22 cellular contexts compared by ENCODE assay signal in the genomic region with DNA sequence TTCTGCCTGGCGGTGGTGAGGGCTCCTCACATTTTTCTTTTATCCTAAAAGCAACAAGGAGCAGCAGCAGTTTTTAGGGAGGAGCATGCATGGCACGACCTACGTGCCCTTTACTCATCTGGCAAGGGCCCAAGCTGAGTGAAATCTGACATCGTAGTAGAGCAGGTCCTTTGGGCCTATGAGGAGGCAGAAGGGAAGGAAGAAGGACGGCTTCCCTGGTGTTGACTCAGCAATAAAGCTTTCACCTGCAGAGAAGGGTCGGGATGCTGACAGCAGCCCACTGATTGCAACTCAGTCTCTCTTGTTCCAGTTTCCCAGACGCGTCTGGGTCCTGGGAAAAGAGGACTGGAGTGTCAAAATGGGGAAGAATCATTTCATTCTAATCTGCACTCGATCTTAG.
"Had no signal": no experiment of that assay in that cellular context is flagged by ENCODE, and none has a peak within 500 bp of the region (broad histone marks: within the 10 kb centered on the region; RNA-seq: fewer than 3 reads in every experiment).

No MANE protein-coding gene starts in this region.

- H3K27ac Mint-ChIP-seq: activated CD4-positive, alpha-beta memory T cell treated with anti-CD3 and anti-CD28 coated beads, Interleukin-2, amount 10 ng/mL, durations not matched to agents 7 days and 5 days; activated CD4-positive, alpha-beta T cell treated with anti-CD3 and anti-CD28 coated beads, Interleukin-2, amount 10 ng/mL, durations not matched to agents 24 days and 14 days; activated CD8-positive, alpha-beta memory T cell treated with anti-CD3 and anti-CD28 coated beads, Interleukin-2, amount 10 ng/mL, durations not matched to agents 7 days and 5 days; activated naive CD8-positive, alpha-beta T cell treated with anti-CD3 and anti-CD28 coated beads, Interleukin-2, amount 50 U/mL, for 24 hours had no signal

- H3K4me3 ChIP-seq: hepatocyte, psoas muscle, right atrium auricular region, upper lobe of left lung had no signal

- H3K27me3 ChIP-seq: brain microvascular endothelial cell, hepatocyte, right atrium auricular region, upper lobe of left lung had no signal

- H2AFZ ChIP-seq: hepatocyte had no signal

- H3K9me3 Mint-ChIP-seq: activated CD4-positive, alpha-beta memory T cell treated with anti-CD3 and anti-CD28 coated beads, Interleukin-2, amount 10 ng/mL, durations not matched to agents 7 days and 5 days; activated CD4-positive, alpha-beta T cell treated with anti-CD3 and anti-CD28 coated beads, Interleukin-2, amount 10 ng/mL, durations not matched to agents 24 days and 14 days; activated naive CD8-positive, alpha-beta T cell treated with anti-CD3 and anti-CD28 coated beads, Interleukin-2, amount 50 U/mL, for 24 hours had no signal

- H3K4me1 ChIP-seq: psoas muscle, right atrium auricular region, upper lobe of left lung had no signal

- ATAC-seq: activated CD4-positive, CD25-positive, alpha-beta regulatory T cell treated with anti-CD3 and anti-CD28 coated beads, Interleukin-2, amount 50 U/mL, for 24 hours; activated CD8-positive, alpha-beta memory T cell treated with anti-CD3 and anti-CD28 coated beads, Interleukin-2, amount 10 ng/mL, durations not matched to agents 7 days and 5 days; activated naive CD8-positive, alpha-beta T cell treated with anti-CD3 and anti-CD28 coated beads, Interleukin-2, amount 50 U/mL, for 24 hours; left ventricle myocardium superior; psoas muscle had no signal

- H3K36me3 ChIP-seq: brain microvascular endothelial cell, right atrium auricular region, upper lobe of left lung had no signal

- H3K79me2 ChIP-seq: hepatocyte had no signal

- DNase-seq: activated CD4-positive, alpha-beta memory T cell treated with anti-CD3 and anti-CD28 coated beads, Interleukin-2, amount 10 ng/mL, durations not matched to agents 7 days and 5 days; activated CD4-positive, alpha-beta T cell treated with anti-CD3 and anti-CD28 coated beads, Interleukin-2, amount 10 ng/mL, durations not matched to agents 24 days and 14 days; activated CD8-positive, alpha-beta memory T cell treated with anti-CD3 and anti-CD28 coated beads, Interleukin-2, amount 10 ng/mL, durations not matched to agents 7 days and 5 days; activated effector memory CD4-positive, alpha-beta T cell treated with anti-CD3 and anti-CD28 coated beads, Interleukin-2, amount 50 U/mL, for 16 hours; activated naive CD4-positive, alpha-beta T cell treated with anti-CD3 and anti-CD28 coated beads, Interleukin-2, amount 50 U/mL, for 16 hours; activated naive CD8-positive, alpha-beta T cell treated with anti-CD3 and anti-CD28 coated beads, Interleukin-2, amount 50 U/mL, for 24 hours; activated T-cell treated with anti-CD3 and anti-CD28 coated beads for 4 hours; anterior cingulate cortex; brain microvascular endothelial cell; caudate nucleus; effector memory CD4-positive, alpha-beta T cell; foreskin melanocyte; glutamatergic neuron; immature natural killer cell; left ventricle myocardium superior; psoas muscle; stimulated activated CD4-positive, alpha-beta T cell treated with anti-CD3 and anti-CD28 coated beads, Interleukin-4, amount 100 ng/mL, for 24 hours; stimulated activated naive CD4-positive, alpha-beta T cell treated with Interleukin-2 at 50 U/mL for 16 hours; upper lobe of left lung had no signal

- H3K4me1 Mint-ChIP-seq: activated CD4-positive, alpha-beta memory T cell treated with anti-CD3 and anti-CD28 coated beads, Interleukin-2, amount 10 ng/mL, durations not matched to agents 7 days and 5 days; activated CD4-positive, alpha-beta T cell treated with anti-CD3 and anti-CD28 coated beads, Interleukin-2, amount 10 ng/mL, durations not matched to agents 24 days and 14 days; activated CD8-positive, alpha-beta memory T cell treated with anti-CD3 and anti-CD28 coated beads, Interleukin-2, amount 10 ng/mL, durations not matched to agents 7 days and 5 days; activated naive CD8-positive, alpha-beta T cell treated with anti-CD3 and anti-CD28 coated beads, Interleukin-2, amount 50 U/mL, for 24 hours; immature natural killer cell had no signal

- H3K27me3 Mint-ChIP-seq: activated CD4-positive, alpha-beta memory T cell treated with anti-CD3 and anti-CD28 coated beads, Interleukin-2, amount 10 ng/mL, durations not matched to agents 7 days and 5 days; activated CD4-positive, alpha-beta T cell treated with anti-CD3 and anti-CD28 coated beads, Interleukin-2, amount 10 ng/mL, durations not matched to agents 24 days and 14 days; activated CD8-positive, alpha-beta memory T cell treated with anti-CD3 and anti-CD28 coated beads, Interleukin-2, amount 10 ng/mL, durations not matched to agents 7 days and 5 days; activated naive CD8-positive, alpha-beta T cell treated with anti-CD3 and anti-CD28 coated beads, Interleukin-2, amount 50 U/mL, for 24 hours had no signal

- H3K27ac ChIP-seq: brain microvascular endothelial cell, hepatocyte, psoas muscle, right atrium auricular region, upper lobe of left lung had no signal

- H3K4me2 ChIP-seq: hepatocyte had no signal

- H3K36me3 Mint-ChIP-seq: activated CD8-positive, alpha-beta memory T cell treated with anti-CD3 and anti-CD28 coated beads, Interleukin-2, amount 10 ng/mL, durations not matched to agents 7 days and 5 days; immature natural killer cell had no signal

- H3K4me3 Mint-ChIP-seq: activated CD4-positive, alpha-beta memory T cell treated with anti-CD3 and anti-CD28 coated beads, Interleukin-2, amount 10 ng/mL, durations not matched to agents 7 days and 5 days; activated CD4-positive, alpha-beta T cell treated with anti-CD3 and anti-CD28 coated beads, Interleukin-2, amount 10 ng/mL, durations not matched to agents 24 days and 14 days; activated CD8-positive, alpha-beta memory T cell treated with anti-CD3 and anti-CD28 coated beads, Interleukin-2, amount 10 ng/mL, durations not matched to agents 7 days and 5 days; activated naive CD8-positive, alpha-beta T cell treated with anti-CD3 and anti-CD28 coated beads, Interleukin-2, amount 50 U/mL, for 24 hours; immature natural killer cell had no signal

- H3K9me3 ChIP-seq: psoas muscle, right atrium auricular region, upper lobe of left lung had no signal
